In the genomic region with DNA sequence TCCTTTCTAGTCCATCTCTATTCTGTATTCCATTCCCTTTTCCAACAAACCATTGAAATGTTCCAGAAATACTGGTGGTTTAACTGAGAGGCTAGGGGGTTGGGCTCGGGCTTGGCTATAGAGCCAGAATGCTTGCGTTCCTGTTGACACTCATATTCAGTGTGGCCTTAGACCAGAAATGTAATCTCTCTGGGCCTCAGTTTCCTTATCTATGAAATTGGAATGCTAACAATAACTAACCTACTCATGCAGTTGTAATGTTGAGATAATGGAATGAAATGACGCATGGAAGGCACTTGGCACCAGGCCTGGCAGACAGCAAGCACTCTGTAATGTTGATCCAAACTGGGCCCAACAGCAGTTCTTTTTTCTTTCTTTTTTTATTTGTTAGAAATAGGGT, we compare ENCODE assay signal across 9 cellular contexts. TPM values are rescaled to one million over a fixed set of nuclear protein-coding genes. Genes with fewer than 3 reads are reported as not detected.
DNase-seq lines count a peak whose midpoint lies in the region; ATAC-seq and TF ChIP-seq lines count a peak whose summit lies in the region.
"Had no signal": no experiment of that assay in that cellular context is flagged by ENCODE, and none has a peak within 500 bp of the region (broad histone marks: within the 10 kb centered on the region; RNA-seq: fewer than 3 reads in every experiment).

No MANE protein-coding gene starts in this region.

- H3K4me1 ChIP-seq in right cardiac atrium (ENCODE audit: control insufficient read depth, insufficient read depth, low read length) (peaks cover 50% of the 10 kb centered on the region), testis (peaks cover 17% of the 10 kb centered on the region)

- H3K4me3 ChIP-seq in right cardiac atrium (ENCODE audit: low read length) (no peak overlapping the region), testis (no peak overlapping the region)

- WGBS in right cardiac atrium = 31% methylated on average over 3 of the region's 3 CpGs
- WGBS in testis, 2 donors = 57 to 72% methylated on average over 3 of the region's 3 CpGs

- H3K9me3 ChIP-seq in right cardiac atrium (ENCODE audit: control insufficient read depth, low read length) (no peaks in the 10 kb centered on the region), testis (no peaks in the 10 kb centered on the region)

- ATAC-seq in right cardiac atrium = peak; percentile 78 to 79
- ATAC-seq in HG03571 (IDR thresholded peaks at IDR 0.05; ENCODE audit: unreplicated experiment) = no peak
- no peak for ATAC-seq in GM21367 (IDR thresholded peaks at IDR 0.05; ENCODE audit: unreplicated experiment)

- no peak for TF ChIP-seq CTCF in testis (IDR thresholded peaks at IDR 0.05)

- peak; percentile 84 for DNase-seq in HT1080 (ENCODE audit: low read depth)
- DNase-seq in amniotic stem cell (lab: John Stamatoyannopoulos, UW) = peak; percentile 84
- DNase-seq in right cardiac atrium = peak; percentile 91 to 96 (median 93)
- peak; percentile 74 for DNase-seq in testis
- no peak for DNase-seq in DMS114 treated with DMSO at 0.1 percent for 48 hours (lab: John Stamatoyannopoulos, UW; ENCODE audit: unreplicated experiment)
- DNase-seq: activated CD8-positive, alpha-beta memory T cell treated with anti-CD3 and anti-CD28 coated beads for 24 hours; erythroblast had no signal

- intact Hi-C loops in right cardiac atrium (cut with DNase I) = no loop called here
- intact Hi-C loops in testis (cut with DNase I; ENCODE audit: low total_unique reads) = no loop called here

- no peak for TF ChIP-seq POLR2A in testis (IDR thresholded peaks at IDR 0.05)

- H3K27me3 ChIP-seq in right cardiac atrium (ENCODE audit: control insufficient read depth, insufficient read depth) (no peaks in the 10 kb centered on the region), testis (no peaks in the 10 kb centered on the region)

- no peaks in the 10 kb centered on the region for H3K36me3 ChIP-seq in testis (ENCODE audit: low read depth, missing control alignments)

- H3K27ac ChIP-seq in right cardiac atrium (ENCODE audit: low read length) = peak overlapping the region; percentile 71
- no peak overlapping the region for H3K27ac ChIP-seq in testis

RNA-seq across cellular contexts. Expression of gene JADE2, which starts 26.8 kb away (rescaled TPM):
- 33.5 and 46.9 TPM in 2 replicates for total RNA-seq in HT1080 (2014; rRNA removed; shearing (Covaris generic))
- polyA plus RNA-seq in HT1080 (2015; cell fraction: cytosol; rRNA removed) = 14.7 and 16.3 TPM in 2 replicates
- 17.0 and 17.4 TPM in 2 replicates for polyA plus RNA-seq in HT1080 (2015; cell fraction: nucleus; rRNA removed)
- total RNA-seq in right cardiac atrium = 10 to 100 TPM; 45.5 to 51.6 (median 48.3) TPM
- 18.6 TPM for polyA plus RNA-seq in right cardiac atrium
- total RNA-seq in testis = 10 to 100 TPM; 54.5 to 67.2 TPM
- 26.0 TPM for polyA plus RNA-seq in testis (ENCODE audit: insufficient read depth, low read depth, low replicate concordance)

Comparison
In these comparisons a context has a peak if more than half of its experiments do, and no peak if none do; other contexts are left out.
1. ATAC-seq: peak in right cardiac atrium (2 of 2); none in HG03571 (single experiment) and GM21367 (single experiment).